Comparison of ENCODE assay signal across 1 cellular context in the genomic region with DNA sequence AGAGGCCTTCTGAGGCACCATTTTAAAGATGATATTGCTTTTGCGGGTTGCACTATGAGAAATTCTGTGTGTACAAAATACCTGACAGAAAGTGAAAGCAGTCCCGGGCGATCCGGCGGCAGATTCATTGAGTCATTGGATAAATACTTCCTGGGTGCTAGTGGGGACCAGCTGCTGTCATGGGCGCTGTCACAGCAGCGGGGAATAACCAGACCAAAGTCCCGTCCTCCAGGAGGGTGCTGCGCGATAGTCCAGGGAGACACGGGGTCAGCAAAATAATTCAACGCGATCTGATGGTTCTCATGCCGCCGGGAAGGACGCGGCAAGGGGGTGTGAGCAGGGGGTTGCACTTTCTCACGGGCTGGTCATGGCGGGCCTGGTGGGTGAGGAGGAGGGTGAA.
TF ChIP-seq lines count a peak whose summit lies in the region.

No MANE protein-coding gene starts in this region.

TF ChIP-seq in HepG2, 621 proteins besides CTCF, POLR2A, EP300 and RAD21 (continued from another document and continues in another):
- no peak for TF ChIP-seq CENPX (CRISPR knock-in tag; IDR thresholded peaks at IDR 0.05)
- TF ChIP-seq ZNF614 (CRISPR knock-in tag; IDR thresholded peaks at IDR 0.05; ENCODE audit: borderline replicate concordance): no peak
- no peak for TF ChIP-seq NAIF1 (CRISPR knock-in tag; IDR thresholded peaks at IDR 0.05; ENCODE audit: borderline replicate concordance)
- no peak for TF ChIP-seq ZNF75D (CRISPR knock-in tag; IDR thresholded peaks at IDR 0.05; ENCODE audit: borderline replicate concordance)
- TF ChIP-seq HES4 (CRISPR knock-in tag; IDR thresholded peaks at IDR 0.05; ENCODE audit: borderline replicate concordance): no peak
- no peak for TF ChIP-seq HDAC6 (IDR thresholded peaks at IDR 0.05; ENCODE audit: low read depth, low read length)
- no peak for TF ChIP-seq NR2F6 (IDR thresholded peaks at IDR 0.05)
- TF ChIP-seq NR2F6 (CRISPR knock-in tag; IDR thresholded peaks at IDR 0.05): 0 out of 2 replicates have a peak, but pooled peaks have one; percentile 22
- TF ChIP-seq SKIL (CRISPR knock-in tag; IDR thresholded peaks at IDR 0.05; ENCODE audit: borderline replicate concordance): no peak
- TF ChIP-seq ZNF367 (CRISPR knock-in tag; IDR thresholded peaks at IDR 0.05; ENCODE audit: borderline replicate concordance): no peak
- TF ChIP-seq ZNF761 (CRISPR knock-in tag; conservative IDR thresholded peaks at IDR 0.05): no peak
- no peak for TF ChIP-seq ZNF589 (CRISPR knock-in tag; conservative IDR thresholded peaks at IDR 0.05)
- TF ChIP-seq, protein P1, sequence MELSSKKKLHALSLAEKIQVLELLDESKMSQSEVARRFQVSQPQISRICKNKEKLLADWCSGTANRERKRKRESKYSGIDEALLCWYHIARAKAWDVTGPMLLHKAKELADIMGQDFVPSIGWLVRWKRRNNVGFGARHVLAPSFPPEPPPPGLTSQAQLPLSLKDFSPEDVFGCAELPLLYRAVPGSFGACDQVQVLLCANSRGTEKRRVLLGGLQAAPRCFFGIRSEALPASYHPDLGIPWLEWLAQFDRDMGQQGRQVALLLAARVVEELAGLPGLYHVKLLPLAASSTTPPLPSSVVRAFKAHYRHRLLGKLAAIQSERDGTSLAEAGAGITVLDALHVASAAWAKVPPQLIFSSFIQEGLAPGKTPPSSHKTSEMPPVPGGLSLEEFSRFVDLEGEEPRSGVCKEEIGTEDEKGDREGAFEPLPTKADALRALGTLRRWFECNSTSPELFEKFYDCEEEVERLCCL (CRISPR knock-in tag; IDR thresholded peaks at IDR 0.05; ENCODE audit: borderline replicate concordance): no peak
- TF ChIP-seq ATRX (CRISPR knock-in tag; IDR thresholded peaks at IDR 0.05; ENCODE audit: borderline replicate concordance): no peak
- no peak for TF ChIP-seq ZMYM2 (CRISPR knock-in tag; IDR thresholded peaks at IDR 0.05)
- TF ChIP-seq SNRNP70 (IDR thresholded peaks at IDR 0.05; ENCODE audit: low read depth, low read length): no peak
- TF ChIP-seq HOXA3 (CRISPR knock-in tag; IDR thresholded peaks at IDR 0.05): peak; percentile 36; the same call in 1 of the 2 replicates
- no peak for TF ChIP-seq ZNF672 (CRISPR knock-in tag; IDR thresholded peaks at IDR 0.05)
- no peak for TF ChIP-seq NFKBIZ (CRISPR knock-in tag; IDR thresholded peaks at IDR 0.05)
- TF ChIP-seq, protein P2, sequence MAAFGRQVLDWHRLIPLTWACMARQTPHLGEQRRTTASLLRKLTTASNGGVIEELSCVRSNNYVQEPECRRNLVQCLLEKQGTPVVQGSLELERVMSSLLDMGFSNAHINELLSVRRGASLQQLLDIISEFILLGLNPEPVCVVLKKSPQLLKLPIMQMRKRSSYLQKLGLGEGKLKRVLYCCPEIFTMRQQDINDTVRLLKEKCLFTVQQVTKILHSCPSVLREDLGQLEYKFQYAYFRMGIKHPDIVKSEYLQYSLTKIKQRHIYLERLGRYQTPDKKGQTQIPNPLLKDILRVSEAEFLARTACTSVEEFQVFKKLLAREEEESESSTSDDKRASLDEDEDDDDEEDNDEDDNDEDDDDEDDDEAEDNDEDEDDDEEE (CRISPR knock-in tag; IDR thresholded peaks at IDR 0.05): no peak
- no peak for TF ChIP-seq SNAI1 (CRISPR knock-in tag; IDR thresholded peaks at IDR 0.05; ENCODE audit: borderline replicate concordance)
- TF ChIP-seq ZNF878 (CRISPR knock-in tag; IDR thresholded peaks at IDR 0.05): no peak
- TF ChIP-seq SRSF4 (IDR thresholded peaks at IDR 0.05; ENCODE audit: low read depth, low read length, poor library complexity, severe bottlenecking): no peak
- no peak for TF ChIP-seq ZNF235 (CRISPR knock-in tag; IDR thresholded peaks at IDR 0.05; ENCODE audit: borderline replicate concordance)
- no peak for TF ChIP-seq SP4 (CRISPR knock-in tag; IDR thresholded peaks at IDR 0.05)
- no peak for TF ChIP-seq ZNF598 (CRISPR knock-in tag; IDR thresholded peaks at IDR 0.05; ENCODE audit: borderline replicate concordance)
- no peak for TF ChIP-seq FOXJ3 (CRISPR knock-in tag; IDR thresholded peaks at IDR 0.05; ENCODE audit: borderline replicate concordance)
- TF ChIP-seq FOSL1 (CRISPR knock-in tag; IDR thresholded peaks at IDR 0.05; ENCODE audit: borderline replicate concordance): no peak
- TF ChIP-seq ZNF816 (CRISPR knock-in tag; IDR thresholded peaks at IDR 0.05; ENCODE audit: borderline replicate concordance): no peak
- no peak for TF ChIP-seq HIVEP1 (CRISPR knock-in tag; IDR thresholded peaks at IDR 0.05)
- TF ChIP-seq NCOA2 (CRISPR knock-in tag; IDR thresholded peaks at IDR 0.05): no peak
- no peak for TF ChIP-seq POGZ (CRISPR knock-in tag; IDR thresholded peaks at IDR 0.05)
- no peak for TF ChIP-seq PHB2 (IDR thresholded peaks at IDR 0.05; ENCODE audit: partially characterized antibody)
- TF ChIP-seq REPIN1 (CRISPR knock-in tag; IDR thresholded peaks at IDR 0.05; ENCODE audit: borderline replicate concordance, low read depth): no peak
- no peak for TF ChIP-seq JUND (CRISPR knock-in tag; IDR thresholded peaks at IDR 0.05)
- TF ChIP-seq PTBP1 (IDR thresholded peaks at IDR 0.05; ENCODE audit: low read depth, low read length, poor library complexity, severe bottlenecking): no peak
- TF ChIP-seq SYNCRIP (IDR thresholded peaks at IDR 0.05; ENCODE audit: insufficient read depth, low read depth, low read length): no peak
- peak; percentile 89; the same call in 1 of the 2 replicates for TF ChIP-seq SIN3A (IDR thresholded peaks at IDR 0.05; ENCODE audit: borderline replicate concordance, low read depth, low read length)
- TF ChIP-seq HOXA9 (CRISPR knock-in tag; IDR thresholded peaks at IDR 0.05; ENCODE audit: borderline replicate concordance): no peak
- peak; percentile 73 for TF ChIP-seq HNF4A (CRISPR knock-in tag; IDR thresholded peaks at IDR 0.05)
- no peak for TF ChIP-seq ETV6 (CRISPR knock-in tag; conservative IDR thresholded peaks at IDR 0.05)
- TF ChIP-seq ETS1 (CRISPR knock-in tag; IDR thresholded peaks at IDR 0.05): no peak
- no peak for TF ChIP-seq ZNF24 (IDR thresholded peaks at IDR 0.05)
- peak; percentile 48; the same call in 1 of the 2 replicates for TF ChIP-seq FOXA3 (CRISPR knock-in tag; IDR thresholded peaks at IDR 0.05)
- no peak for TF ChIP-seq ZNF17 (CRISPR knock-in tag; IDR thresholded peaks at IDR 0.05)
- no peak for TF ChIP-seq ZBTB4 (CRISPR knock-in tag; IDR thresholded peaks at IDR 0.05; ENCODE audit: borderline replicate concordance)
- no peak for TF ChIP-seq JDP2 (CRISPR knock-in tag; IDR thresholded peaks at IDR 0.05; ENCODE audit: borderline replicate concordance)
- TF ChIP-seq, protein P3, sequence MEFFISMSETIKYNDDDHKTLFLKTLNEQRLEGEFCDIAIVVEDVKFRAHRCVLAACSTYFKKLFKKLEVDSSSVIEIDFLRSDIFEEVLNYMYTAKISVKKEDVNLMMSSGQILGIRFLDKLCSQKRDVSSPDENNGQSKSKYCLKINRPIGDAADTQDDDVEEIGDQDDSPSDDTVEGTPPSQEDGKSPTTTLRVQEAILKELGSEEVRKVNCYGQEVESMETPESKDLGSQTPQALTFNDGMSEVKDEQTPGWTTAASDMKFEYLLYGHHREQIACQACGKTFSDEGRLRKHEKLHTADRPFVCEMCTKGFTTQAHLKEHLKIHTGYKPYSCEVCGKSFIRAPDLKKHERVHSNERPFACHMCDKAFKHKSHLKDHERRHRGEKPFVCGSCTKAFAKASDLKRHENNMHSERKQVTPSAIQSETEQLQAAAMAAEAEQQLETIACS (CRISPR knock-in tag; IDR thresholded peaks at IDR 0.05): no peak
- no peak for TF ChIP-seq ZNF430 (CRISPR knock-in tag; IDR thresholded peaks at IDR 0.05)
- no peak for TF ChIP-seq SETDB1 (CRISPR knock-in tag; IDR thresholded peaks at IDR 0.05; ENCODE audit: borderline replicate concordance)
- TF ChIP-seq MTF2 (CRISPR knock-in tag; IDR thresholded peaks at IDR 0.05; ENCODE audit: borderline replicate concordance): no peak
- no peak for TF ChIP-seq ZBTB3 (CRISPR knock-in tag; IDR thresholded peaks at IDR 0.05; ENCODE audit: borderline replicate concordance, low read depth)
- no peak for TF ChIP-seq ZBTB37 (CRISPR knock-in tag; IDR thresholded peaks at IDR 0.05)
- no peak for TF ChIP-seq ZNF101 (CRISPR knock-in tag; IDR thresholded peaks at IDR 0.05; ENCODE audit: borderline replicate concordance, low read depth)
- TF ChIP-seq ATF3 (CRISPR knock-in tag; IDR thresholded peaks at IDR 0.05): peak; percentile 51; the same call in 1 of the 2 replicates
- no peak for TF ChIP-seq PHF20 (CRISPR knock-in tag; IDR thresholded peaks at IDR 0.05)
- TF ChIP-seq NFRKB (IDR thresholded peaks at IDR 0.05): no peak
- TF ChIP-seq ZNF615 (CRISPR knock-in tag; IDR thresholded peaks at IDR 0.05; ENCODE audit: borderline replicate concordance): no peak
- TF ChIP-seq, protein P4, sequence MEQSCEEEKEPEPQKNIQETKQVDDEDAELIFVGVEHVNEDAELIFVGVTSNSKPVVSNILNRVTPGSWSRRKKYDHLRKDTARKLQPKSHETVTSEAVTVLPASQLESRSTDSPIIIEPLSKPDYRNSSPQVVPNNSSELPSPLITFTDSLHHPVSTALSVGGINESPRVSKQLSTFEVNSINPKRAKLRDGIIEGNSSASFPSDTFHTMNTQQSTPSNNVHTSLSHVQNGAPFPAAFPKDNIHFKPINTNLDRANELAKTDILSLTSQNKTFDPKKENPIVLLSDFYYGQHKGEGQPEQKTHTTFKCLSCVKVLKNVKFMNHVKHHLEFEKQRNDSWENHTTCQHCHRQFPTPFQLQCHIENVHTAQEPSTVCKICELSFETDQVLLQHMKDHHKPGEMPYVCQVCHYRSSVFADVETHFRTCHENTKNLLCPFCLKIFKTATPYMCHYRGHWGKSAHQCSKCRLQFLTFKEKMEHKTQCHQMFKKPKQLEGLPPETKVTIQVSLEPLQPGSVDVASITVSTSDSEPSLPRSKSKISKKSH (CRISPR knock-in tag; IDR thresholded peaks at IDR 0.05; ENCODE audit: borderline replicate concordance): no peak
